14 cellular contexts compared by ENCODE assay signal in genomic region chr13:50521750-50522149, GRCh38.
DNase-seq lines count a peak whose midpoint lies in the region; ATAC-seq and TF ChIP-seq lines count a peak whose summit lies in the region.
"Had no signal": no experiment of that assay in that cellular context is flagged by ENCODE, and none has a peak within 500 bp of the region (broad histone marks: within the 10 kb centered on the region; RNA-seq: fewer than 3 reads in every experiment).

No MANE protein-coding gene starts in this region.

- H3K36me3 Mint-ChIP-seq in chondrocyte (ENCODE audit: low read depth) = no peaks in the 10 kb centered on the region
- no peaks in the 10 kb centered on the region for H3K36me3 Mint-ChIP-seq in stimulated activated memory B cell treated with anti-CD40 and anti-IgM and Interleukin-4, amounts not matched to agents 10 μg/mL and 1 μg/mL and 100 μg/mL, for 72 hours

- peak; percentile 45 for DNase-seq in M059J (ENCODE audit: low read depth)
- DNase-seq in chondrocyte (ENCODE audit: low spot score) = no peak
- DNase-seq in left lung = no peak
- DNase-seq in islet precursor cell = no peak
- DNase-seq in MV-4-11 (lab: John Stamatoyannopoulos, UW) = no peak
- no peak for DNase-seq in DMS153 treated with DMSO at 0.1 percent for 48 hours (lab: John Stamatoyannopoulos, UW; ENCODE audit: unreplicated experiment)
- no peak for DNase-seq in SIG-M5 (lab: John Stamatoyannopoulos, UW)
- DNase-seq: activated B cell treated with CpG ODN at 0.5 μM for 24 hours; activated naive CD4-positive, alpha-beta T cell treated with anti-CD3 and anti-CD28 coated beads, Interleukin-2, amount 50 U/mL, for 16 hours; EL; NCI-H1694 treated with DMSO at 0.1 percent for 48 hours; stimulated activated CD4-positive, alpha-beta T cell treated with anti-CD3 and anti-CD28 coated beads, Interleukin-2, amount 100 ng/mL, for 24 hours had no signal

- H3K4me3 Mint-ChIP-seq in chondrocyte (ENCODE audit: unreplicated experiment) = peak overlapping the region; percentile 51
- H3K4me3 Mint-ChIP-seq in stimulated activated memory B cell treated with anti-CD40 and anti-IgM and Interleukin-4, amounts not matched to agents 10 μg/mL and 1 μg/mL and 100 μg/mL, for 72 hours = no peak overlapping the region
- H3K4me3 Mint-ChIP-seq: activated B cell treated with CpG ODN at 0.5 μM for 24 hours had no signal

- peak overlapping the region; percentile 47 to 63 for H3K27ac ChIP-seq in left lung
- H3K27ac ChIP-seq: HL-60 had no signal

- no peaks in the 10 kb centered on the region for H3K9me3 ChIP-seq in left lung

- no peaks in the 10 kb centered on the region for H3K27me3 Mint-ChIP-seq in chondrocyte (ENCODE audit: low read depth)
- H3K27me3 Mint-ChIP-seq in stimulated activated memory B cell treated with anti-CD40 and anti-IgM and Interleukin-4, amounts not matched to agents 10 μg/mL and 1 μg/mL and 100 μg/mL, for 72 hours = no peaks in the 10 kb centered on the region
- H3K27me3 Mint-ChIP-seq: activated B cell treated with CpG ODN at 0.5 μM for 24 hours had no signal

- peak; percentile 75 for ATAC-seq in left lung
- no peak for ATAC-seq in stimulated activated memory B cell treated with anti-CD40 and anti-IgM and Interleukin-4, amounts not matched to agents 10 μg/mL and 1 μg/mL and 100 μg/mL, for 72 hours

- TF ChIP-seq CTCF in chondrocyte (IDR thresholded peaks at IDR 0.05) (no peak), left lung (IDR thresholded peaks at IDR 0.05) (no peak)

- intact Hi-C loops in left lung (cut with DNase I) = loop anchor here in 1 of 2 donors (10.0 kb wide), 1 partner anchor 347 kb away; no protein-coding TSS in a partner anchor

- no peak overlapping the region for H3K4me3 ChIP-seq in left lung

- H3K36me3 ChIP-seq in left lung = no peaks in the 10 kb centered on the region

- no peaks in the 10 kb centered on the region for H3K9me3 Mint-ChIP-seq in chondrocyte (ENCODE audit: low read depth)
- no peaks in the 10 kb centered on the region for H3K9me3 Mint-ChIP-seq in stimulated activated memory B cell treated with anti-CD40 and anti-IgM and Interleukin-4, amounts not matched to agents 10 μg/mL and 1 μg/mL and 100 μg/mL, for 72 hours
- H3K9me3 Mint-ChIP-seq: activated B cell treated with CpG ODN at 0.5 μM for 24 hours had no signal

- H3K27me3 ChIP-seq in left lung = no peaks in the 10 kb centered on the region

- H3K4me1 ChIP-seq in left lung = peaks cover 29 to 69% of the 10 kb centered on the region in 2 donors

- peaks cover 36% of the 10 kb centered on the region for H3K4me1 Mint-ChIP-seq in chondrocyte (ENCODE audit: low read depth)
- H3K4me1 Mint-ChIP-seq in stimulated activated memory B cell treated with anti-CD40 and anti-IgM and Interleukin-4, amounts not matched to agents 10 μg/mL and 1 μg/mL and 100 μg/mL, for 72 hours = peaks cover 8% of the 10 kb centered on the region

- peak overlapping the region; percentile 5 for H3K27ac Mint-ChIP-seq in chondrocyte (ENCODE audit: unreplicated experiment)
- peak overlapping the region; percentile 31 for H3K27ac Mint-ChIP-seq in stimulated activated memory B cell treated with anti-CD40 and anti-IgM and Interleukin-4, amounts not matched to agents 10 μg/mL and 1 μg/mL and 100 μg/mL, for 72 hours
- H3K27ac Mint-ChIP-seq: activated B cell treated with CpG ODN at 0.5 μM for 24 hours had no signal
